23 cellular contexts compared by ENCODE assay signal in genomic region chr2:238225121-238225520, GRCh38. TPM values are rescaled to one million over a fixed set of nuclear protein-coding genes. Genes with fewer than 3 reads are reported as not detected.
DNase-seq lines count a peak whose midpoint lies in the region; ATAC-seq, FAIRE-seq and TF ChIP-seq lines count a peak whose summit lies in the region.
"Had no signal": no experiment of that assay in that cellular context is flagged by ENCODE, and none has a peak within 500 bp of the region (broad histone marks: within the 10 kb centered on the region; RNA-seq: fewer than 3 reads in every experiment).

No MANE protein-coding gene starts in this region.

- in situ Hi-C loops in GM13977 (cut with MboI; ENCODE audit: low pct_unique_long_range_greater_than_20kb, low sequenced_read_pairs, unreplicated experiment), result no loop called here

- peaks cover 18% of the 10 kb centered on the region for H3K4me1 Mint-ChIP-seq in neural crest cell
- H3K4me1 Mint-ChIP-seq: CD14-positive monocyte had no signal

- no peak for TF ChIP-seq RAD21 in A549 (conservative IDR thresholded peaks at IDR 0.05 in 1 of 2, IDR thresholded peaks at IDR 0.05 in 1 of 2)

- H3K27ac ChIP-seq in A549, result no peak overlapping the region
- peak overlapping the region in 34 of 59 donors; percentile 3 to 76 (median 43) for H3K27ac ChIP-seq in dorsolateral prefrontal cortex
- no peak overlapping the region for H3K27ac ChIP-seq in vagina
- H3K27ac ChIP-seq: HL-60 had no signal

- H3K9me3 Mint-ChIP-seq in neural crest cell, result no peaks in the 10 kb centered on the region
- H3K9me3 Mint-ChIP-seq: CD8-positive, alpha-beta T cell; HFFc6 had no signal

- CTCF ChIA-PET in A549 (lab: Yijun Ruan, JAX), result no interaction called here

- no peak overlapping the region for H3K4me2 ChIP-seq in A549

- H3K4me1 ChIP-seq in A549 (no peaks in the 10 kb centered on the region), vagina (no peaks in the 10 kb centered on the region)
- H3K4me1 ChIP-seq: BE2C had no signal

- H3K9me3 ChIP-seq in A549, result no peaks in the 10 kb centered on the region
- H3K9me3 ChIP-seq in vagina, result no peaks in the 10 kb centered on the region
- H3K9me3 ChIP-seq: BE2C had no signal

- no peak for TF ChIP-seq POLR2A in A549 (IDR thresholded peaks at IDR 0.05; ENCODE audit: low read length)
- TF ChIP-seq POLR2A in vagina (IDR thresholded peaks at IDR 0.05), result no peak

- peaks cover 3% of the 10 kb centered on the region for H3K36me3 Mint-ChIP-seq in neural crest cell (ENCODE audit: low read depth)

- peaks cover 3% of the 10 kb centered on the region for H3K27me3 Mint-ChIP-seq in neural crest cell (ENCODE audit: low read depth)

- no peak for FAIRE-seq in A549 (lab: Jason Lieb, UNC)
- FAIRE-seq: D721Med, G401.6, GM12891, H1 had no signal

- POLR2A ChIA-PET in A549 (lab: Yijun Ruan, JAX), result no interaction called here

- 85% methylated on average over 13 of the region's 13 CpGs for WGBS in A549 (ENCODE audit: missing lambda C conversion rate)

- H3K4me3 Mint-ChIP-seq in neural crest cell, result no peak overlapping the region
- H3K4me3 Mint-ChIP-seq: CD14-positive monocyte; CD8-positive, alpha-beta T cell; HFFc6 had no signal

- H3K27me3 ChIP-seq in dorsolateral prefrontal cortex, result no peaks in the 10 kb centered on the region
- H3K27me3 ChIP-seq in vagina, result no peaks in the 10 kb centered on the region
- H3K27me3 ChIP-seq: BE2C had no signal

- no peak for TF ChIP-seq EP300 in A549 (IDR thresholded peaks at IDR 0.05)

- ATAC-seq in A549 (peak; percentile 24 to 45; a peak in 3 of 6 replicates), HG02678 (IDR thresholded peaks at IDR 0.05; ENCODE audit: unreplicated experiment) (no peak)
- ATAC-seq: CD8-positive, alpha-beta T cell had no signal

- H3K4me3 ChIP-seq in A549 (no peak overlapping the region), dorsolateral prefrontal cortex (no peak overlapping the region), vagina (no peak overlapping the region)

- TF ChIP-seq CTCF in A549 (IDR thresholded peaks at IDR 0.05) (no peak), GM13977 (IDR thresholded peaks at IDR 0.05; ENCODE audit: extremely low read depth, insufficient read depth, missing control alignments) (no peak), dorsolateral prefrontal cortex (IDR thresholded peaks at IDR 0.05 in 54 of 56, conservative IDR thresholded peaks at IDR 0.05 in 2 of 56; ENCODE audit: low read depth in 1 of 56, partially characterized antibody in 56 of 56) (no peak), neural crest cell (conservative IDR thresholded peaks at IDR 0.05) (no peak), vagina (IDR thresholded peaks at IDR 0.05) (no peak)

- intact Hi-C loops in dorsolateral prefrontal cortex (cut with DNase I) (no loop called here), vagina (cut with DNase I) (no loop called here)

- DNase-seq in A549 (ENCODE audit: low read depth in 1 of 2, low spot score in 1 of 2) (no peak), GM13977 (ENCODE audit: low spot score) (peak; percentile 22), dorsolateral prefrontal cortex (peak in 1 of 10 donors; percentile 40), neural crest cell (ENCODE audit: low read depth, low spot score) (no peak), NCI-H1092 (lab: John Stamatoyannopoulos, UW) (no peak), AML-193 (lab: John Stamatoyannopoulos, UW) (no peak), vagina (ENCODE audit: extremely low spot score in 2 of 2) (no peak)
- DNase-seq: 8988T; BE2C; CD8-positive, alpha-beta T cell; COR-L47; DMS153; DMS79 treated with DMSO at 0.1 percent for 48 hours; EL; HCEC 1CT; HFFc6 had no signal

- peak overlapping the region; percentile 78 for H3K27ac Mint-ChIP-seq in neural crest cell (ENCODE audit: unreplicated experiment)
- H3K27ac Mint-ChIP-seq: CD8-positive, alpha-beta T cell; HFFc6 had no signal

- no peaks in the 10 kb centered on the region for H3K36me3 ChIP-seq in vagina
- H3K36me3 ChIP-seq: BE2C had no signal

TF ChIP-seq in A549, 52 proteins besides CTCF, POLR2A, EP300 and RAD21:
- TF ChIP-seq JUN (IDR thresholded peaks at IDR 0.05), result no peak
- no peak for TF ChIP-seq NR3C1 (IDR thresholded peaks at IDR 0.05)

RNA-seq across cellular contexts. Expression of gene HES6, which starts 14.7 kb away (rescaled TPM):
- polyA plus RNA-seq in A549 (2011; rRNA removed), result 5.2 and 5.4 TPM in 2 replicates
- 12.4 and 18.3 TPM in 2 replicates for polyA plus RNA-seq in A549 (2012; cell fraction: cytosol; rRNA removed)
- polyA plus RNA-seq in A549 (2012; cell fraction: nucleus; rRNA removed), result 32.5 and 39.1 TPM in 2 replicates
- polyA plus RNA-seq in A549 (2017; fragmentation: RNase III; extraction: RNeasy Plus Mini Kit Qiagen cat#74134 plus additional on column Dnase treatment), result 6.1 to 7.5 TPM (median 7.3 TPM) in 3 replicates
- 1.0 and 1.7 TPM in 2 replicates for polyA minus RNA-seq in A549 (2011; rRNA and poly(A)+ RNA removed)
- total RNA-seq in dorsolateral prefrontal cortex, result 10 to 100 TPM; 16.3 to 92.6 (median 39.4) TPM
- total RNA-seq in neural crest cell, result 143 and 152 TPM in 2 replicates
- 8.6 TPM for total RNA-seq in vagina

RNA-seq across cellular contexts. Expression of gene ILKAP, which starts 21.6 kb away (rescaled TPM):
- polyA plus RNA-seq in A549 (2011; rRNA removed) (27.7 and 41.4 TPM in 2 replicates), A549 (2017; fragmentation: RNase III; extraction: RNeasy Plus Mini Kit Qiagen cat#74134 plus additional on column Dnase treatment) (36.3 to 38.4 TPM (median 38.2 TPM) in 3 replicates)
- polyA plus RNA-seq in A549 (2012; cell fraction: cytosol; rRNA removed), result 58.4 and 63.6 TPM in 2 replicates
- 74.5 and 93.4 TPM in 2 replicates for polyA plus RNA-seq in A549 (2012; cell fraction: nucleus; rRNA removed)
- polyA minus RNA-seq in A549 (2011; rRNA and poly(A)+ RNA removed), result 20.1 and 20.3 TPM in 2 replicates
- total RNA-seq in dorsolateral prefrontal cortex (10 to 100 TPM; 44.0 to 90.8 (median 62.7) TPM), neural crest cell (63.2 and 65.8 TPM in 2 replicates), vagina (62.6 TPM)

Comparison
In these comparisons a context has a peak if more than half of its experiments do, and no peak if none do; other contexts are left out.
1. H3K27ac ChIP-seq: peak in dorsolateral prefrontal cortex (34 of 59); none in A549 (0 of 2) and vagina (single experiment).